8 cellular contexts compared by ENCODE assay signal in the genomic region with DNA sequence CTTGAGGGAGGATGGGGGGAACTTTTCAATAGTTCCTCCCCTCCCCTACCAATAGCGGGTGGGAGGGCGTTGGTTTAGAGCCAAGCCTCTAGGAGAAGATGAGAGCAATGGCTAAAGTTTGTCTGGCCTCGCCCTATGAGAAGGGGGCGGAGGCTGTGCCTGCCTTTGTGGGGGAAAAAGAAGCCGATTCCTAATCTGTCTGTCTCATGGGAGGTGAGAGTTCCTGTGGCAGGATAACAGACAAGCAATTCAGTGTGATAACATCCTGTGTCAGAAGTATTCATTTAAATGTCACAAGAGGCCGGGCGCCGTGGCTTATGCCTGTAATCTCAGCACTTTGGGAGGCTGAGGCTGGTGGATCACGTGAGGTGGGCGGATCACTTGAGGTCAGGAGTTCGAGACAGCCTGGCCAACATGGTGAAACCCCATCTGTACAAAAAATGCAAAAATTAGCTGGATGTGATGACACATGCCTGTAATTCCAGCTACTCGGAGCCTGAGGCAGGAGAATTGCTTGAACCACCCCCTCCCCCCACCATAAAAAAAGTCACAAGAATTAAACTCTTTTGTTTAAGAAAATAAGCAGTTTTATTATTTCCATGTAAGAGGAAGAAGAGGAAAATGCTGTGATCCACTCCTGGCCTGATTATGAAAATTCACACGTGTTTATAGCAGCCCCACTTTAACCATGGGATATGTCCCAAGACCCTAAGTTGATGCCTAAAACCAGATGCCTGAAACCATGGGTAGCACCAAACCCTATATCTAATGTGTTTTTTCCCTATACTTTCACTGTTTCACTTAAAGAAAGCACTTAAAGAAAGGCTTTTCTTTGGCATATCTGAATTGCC. TPM values are rescaled to one million over a fixed set of nuclear protein-coding genes. Genes with fewer than 3 reads are reported as not detected.
DNase-seq lines count a peak whose midpoint lies in the region; ATAC-seq and TF ChIP-seq lines count a peak whose summit lies in the region.

No MANE protein-coding gene starts in this region.

- 8 to 19% (median 17%) methylated on average over 12 to 13 of the region's 13 CpGs for WGBS in adrenal gland, 4 donors

- H3K36me3 ChIP-seq in adrenal gland (replicated peaks in 1 of 2): no peaks in the 10 kb centered on the region
- no peaks in the 10 kb centered on the region for H3K36me3 ChIP-seq in iPS-20b (ENCODE audit: insufficient read depth, low read depth, low read length)

- H3K4me1 ChIP-seq in adrenal gland (replicated peaks in 1 of 2) (peaks cover 20 to 30% of the 10 kb centered on the region in 2 donors), iPS-20b (ENCODE audit: insufficient read depth, low read length) (peaks cover 15% of the 10 kb centered on the region; the same call in 1 of the 2 replicates)

- no peaks in the 10 kb centered on the region for H3K27me3 ChIP-seq in adrenal gland
- peaks cover 20% of the 10 kb centered on the region for H3K27me3 ChIP-seq in iPS-20b (ENCODE audit: insufficient read depth, low read length)

- CTCF ChIA-PET in T-cell (lab: Charles Lee): interaction anchor here in 1 of 2 donors (1.6 kb wide), 1 partner anchor 294 kb away, joined by 3 read pairs; no protein-coding TSS in a partner anchor

- peak in 1 of 2 donors; percentile 41 for TF ChIP-seq POLR2A in adrenal gland (IDR thresholded peaks at IDR 0.05)

- H3K9me3 ChIP-seq in adrenal gland (replicated peaks in 1 of 3) (no peaks in the 10 kb centered on the region), iPS-20b (ENCODE audit: insufficient read depth, low read depth, low read length) (no peaks in the 10 kb centered on the region)

- peak overlapping the region; percentile 13; the same call in 1 of the 2 replicates for H3K4me3 ChIP-seq in GM12864 (ENCODE audit: low read depth, low read length)
- H3K4me3 ChIP-seq in adrenal gland: peak overlapping the region in 2 of 4 donors; percentile 73 to 78
- peak overlapping the region; percentile 92 for H3K4me3 ChIP-seq in iPS-20b (ENCODE audit: low read length)

- H3K27ac ChIP-seq in adrenal gland (peak overlapping the region; percentile 96 to 97 (median 97)), iPS-20b (ENCODE audit: low read length) (no peak overlapping the region)

- intact Hi-C loops in adrenal gland (cut with DNase I): loop anchor here in 1 of 2 donors (10.0 kb wide), 1 partner anchor 190 kb away; a partner anchor contains a TSS

- H3K4me3 Mint-ChIP-seq in T-cell: peak overlapping the region; percentile 97 to 100 (median 99)

- no peaks in the 10 kb centered on the region for H3K27me3 Mint-ChIP-seq in T-cell

- H3K4me1 Mint-ChIP-seq in T-cell: peaks cover 57 to 67% (median 60%) of the 10 kb centered on the region in 3 donors

- H3K27ac Mint-ChIP-seq in T-cell: peak overlapping the region; percentile 99

- POLR2A ChIA-PET in T-cell (lab: Charles Lee): interaction anchor here in 1 of 2 donors (0.6 kb wide), 1 partner anchor 274 kb away, joined by 3 read pairs; no protein-coding TSS in a partner anchor

- no peak overlapping the region for H3K9ac ChIP-seq in iPS-20b (ENCODE audit: low read depth, low read length)

- no peaks in the 10 kb centered on the region for H3K9me3 Mint-ChIP-seq in T-cell

- DNase-seq in GM12864 (ENCODE audit: low read depth) (no peak), T-cell (peak; percentile 48 to 88 (median 82)), adrenal gland (peak; percentile 34 to 81 (median 77)), Kasumi-1 (lab: John Stamatoyannopoulos, UW) (no peak)
- DNase-seq in stimulated activated CD4-positive, alpha-beta T cell treated with anti-CD3 and anti-CD28 coated beads, Interleukin-12 subunit alpha, Interleukin-12 subunit beta, amount 100 ng/mL, for 48 hours (ENCODE audit: low read depth in 2 of 3, low spot score in 1 of 3): peak; percentile 81 to 90 (median 89)

- H3K36me3 Mint-ChIP-seq in T-cell: peaks cover 55% of the 10 kb centered on the region

- peak; percentile 39 for ATAC-seq in HG03097 (IDR thresholded peaks at IDR 0.05; ENCODE audit: low FRiP score, unreplicated experiment)
- peak; percentile 21 to 44 (median 32) for ATAC-seq in T-cell (replicated peaks in 1 of 4)
- no peak for ATAC-seq in HG03108 (IDR thresholded peaks at IDR 0.05; ENCODE audit: unreplicated experiment)

- TF ChIP-seq CTCF in GM12864 (IDR thresholded peaks at IDR 0.05; ENCODE audit: low read depth, low read length, missing control alignments) (no peak), adrenal gland (IDR thresholded peaks at IDR 0.05) (no peak)

RNA-seq across cellular contexts. Expression of a gene that starts 1.7 kb away (rescaled TPM):
- total RNA-seq in T-cell (100 to 1,000 TPM; 132 to 195 (median 164) TPM), adrenal gland (10 to 100 TPM; 33.2 to 57.8 (median 38.8) TPM)
- polyA plus RNA-seq in adrenal gland: 10 to 100 TPM in 1 of 3 donors, 1 to 10 TPM in 2; 4.3 to 16.5 (median 8.0) TPM

RNA-seq across cellular contexts. Expression of a gene that starts 50.4 kb away (rescaled TPM):
- total RNA-seq in T-cell (not detected), adrenal gland (not detected)
- polyA plus RNA-seq in adrenal gland: not detected

Comparison
In these comparisons a context has a peak if more than half of its experiments do, and no peak if none do; other contexts are left out.
1. DNase-seq: peak in T-cell (34 of 34), adrenal gland (7 of 7) and stimulated activated CD4-positive, alpha-beta T cell treated with anti-CD3 and anti-CD28 coated beads, Interleukin-12 subunit alpha, Interleukin-12 subunit beta, amount 100 ng/mL, for 48 hours (3 of 3); none in GM12864 (single experiment) and Kasumi-1 (0 of 2).